1 cellular context compared by ENCODE assay signal in the genomic region with DNA sequence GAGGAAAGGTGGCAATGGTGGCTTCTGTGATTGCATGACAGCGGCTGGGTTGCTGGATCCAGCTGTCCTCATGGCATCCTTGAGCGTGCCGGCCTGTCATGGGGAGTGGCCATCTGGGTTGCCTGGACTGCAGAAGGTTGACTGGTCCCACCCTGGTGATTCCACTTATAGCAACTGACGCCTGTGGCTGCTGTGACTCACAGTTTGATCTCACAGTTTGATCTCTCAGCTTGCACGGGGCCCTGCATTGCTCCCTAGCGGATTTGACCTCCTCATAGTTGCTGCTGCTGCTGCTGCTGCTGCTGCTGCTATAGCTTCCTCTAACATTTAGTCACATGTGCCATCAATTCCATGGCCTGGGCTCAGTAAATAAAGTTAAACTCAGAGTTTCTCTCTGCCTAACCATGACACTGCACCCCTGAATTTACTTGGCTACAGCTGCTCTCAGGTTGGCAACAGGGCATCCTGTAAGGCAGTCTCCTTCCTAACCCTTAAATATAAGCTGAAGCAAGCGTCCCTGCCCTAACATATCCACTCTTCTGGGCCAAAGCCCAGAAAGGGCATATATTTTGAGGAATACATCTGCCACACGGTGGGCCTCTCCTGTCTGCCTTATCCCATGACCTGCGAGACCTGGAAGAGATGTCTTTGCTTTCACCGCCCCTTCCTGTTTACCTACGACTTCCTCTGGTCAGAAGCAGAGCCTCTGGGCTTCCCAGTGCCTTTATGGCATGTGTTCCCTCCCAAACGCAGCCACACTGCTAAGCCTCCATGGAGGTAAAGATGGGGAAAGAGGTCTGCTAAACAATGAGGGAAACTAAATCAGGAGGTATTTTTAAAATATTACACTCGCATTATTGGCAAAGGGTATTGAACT.
TF ChIP-seq lines count a peak whose summit lies in the region.

No MANE protein-coding gene starts in this region.

TF ChIP-seq in HCT116, 20 proteins besides CTCF, POLR2A, EP300 and RAD21 (continued from another document):
- TF ChIP-seq, protein P1, sequence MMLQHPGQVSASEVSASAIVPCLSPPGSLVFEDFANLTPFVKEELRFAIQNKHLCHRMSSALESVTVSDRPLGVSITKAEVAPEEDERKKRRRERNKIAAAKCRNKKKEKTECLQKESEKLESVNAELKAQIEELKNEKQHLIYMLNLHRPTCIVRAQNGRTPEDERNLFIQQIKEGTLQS (IDR thresholded peaks at IDR 0.05) = no peak
- TF ChIP-seq SRF (IDR thresholded peaks at IDR 0.05; ENCODE audit: low read depth) = no peak
